8 cellular contexts compared by ENCODE assay signal in the genomic region with DNA sequence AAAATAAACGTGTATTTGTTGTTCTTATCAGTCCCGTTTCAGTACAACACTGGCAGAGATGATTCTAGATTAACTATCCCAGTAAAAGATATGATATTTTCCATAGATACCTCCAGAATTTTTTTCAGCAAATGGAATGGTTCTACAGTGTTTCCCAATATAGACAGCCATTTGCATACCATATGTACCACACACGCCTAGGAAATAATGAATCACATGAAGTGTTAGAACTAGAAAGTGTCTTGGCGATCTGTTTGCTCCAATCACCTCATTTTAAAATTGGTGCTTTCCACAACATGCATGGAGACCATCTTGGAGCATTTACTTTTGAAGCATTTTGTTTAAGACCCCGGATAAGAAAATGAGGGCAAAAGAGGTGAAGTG. TPM values are rescaled to one million over a fixed set of nuclear protein-coding genes. Genes with fewer than 3 reads are reported as not detected.
DNase-seq lines count a peak whose midpoint lies in the region; ATAC-seq and TF ChIP-seq lines count a peak whose summit lies in the region.

No MANE protein-coding gene starts in this region.

- H3K4me3 Mint-ChIP-seq in activated naive CD4-positive, alpha-beta T cell treated with anti-CD3 and anti-CD28 coated beads, Interleukin-2, amount 10 ng/mL, durations not matched to agents 7 days and 5 days, result peak overlapping the region; percentile 71
- H3K4me3 Mint-ChIP-seq in activated naive CD8-positive, alpha-beta T cell, result peak overlapping the region; percentile 87

- 36% methylated on average over 5 of the region's 5 CpGs for WGBS in right lobe of liver (ENCODE audit: insufficient coverage, low coverage, low lambda C conversion rate, missing lambda C conversion rate)
- 38 to 45% methylated on average over 5 of the region's 5 CpGs for WGBS in upper lobe of left lung, 2 donors

- peak overlapping the region; percentile 34 to 53 (median 38) for H3K4me3 ChIP-seq in right lobe of liver
- H3K4me3 ChIP-seq in upper lobe of left lung, result peak overlapping the region; percentile 36 to 76 (median 70)

- peak overlapping the region in 1 of 3 donors; percentile 41 for H3K27ac ChIP-seq in right lobe of liver
- H3K27ac ChIP-seq in upper lobe of left lung, result peak overlapping the region; percentile 52 to 80 (median 64)

- peaks cover 0 to 13% (median 2%) of the 10 kb centered on the region in 4 donors for H3K4me1 ChIP-seq in right lobe of liver
- H3K4me1 ChIP-seq in upper lobe of left lung, result peaks cover 13 to 30% (median 22%) of the 10 kb centered on the region in 4 donors

- ATAC-seq in right lobe of liver, result no peak
- no peak for ATAC-seq in upper lobe of left lung (ENCODE audit: low FRiP score in 2 of 2)

- peaks cover 23% of the 10 kb centered on the region for H3K4me1 Mint-ChIP-seq in activated naive CD4-positive, alpha-beta T cell treated with anti-CD3 and anti-CD28 coated beads, Interleukin-2, amount 10 ng/mL, durations not matched to agents 7 days and 5 days
- H3K4me1 Mint-ChIP-seq in activated naive CD8-positive, alpha-beta T cell (ENCODE audit: low read depth), result peaks cover 19% of the 10 kb centered on the region

- H3K9me3 ChIP-seq in right lobe of liver, result no peaks in the 10 kb centered on the region
- H3K9me3 ChIP-seq in upper lobe of left lung, result no peaks in the 10 kb centered on the region

- H3K27me3 ChIP-seq in right lobe of liver (no peaks in the 10 kb centered on the region), upper lobe of left lung (no peaks in the 10 kb centered on the region)

- H3K27ac Mint-ChIP-seq in activated naive CD4-positive, alpha-beta T cell treated with anti-CD3 and anti-CD28 coated beads, Interleukin-2, amount 10 ng/mL, durations not matched to agents 7 days and 5 days, result no peak overlapping the region
- peak overlapping the region; percentile 80 for H3K27ac Mint-ChIP-seq in activated naive CD8-positive, alpha-beta T cell

- no peak for DNase-seq in activated naive CD4-positive, alpha-beta T cell treated with anti-CD3 and anti-CD28 coated beads, Interleukin-2, amount 10 ng/mL, durations not matched to agents 7 days and 5 days
- no peak for DNase-seq in activated naive CD4-positive, alpha-beta T cell treated with Interleukin-2 at 50 U/mL for 16 hours
- no peak for DNase-seq in right lobe of liver
- DNase-seq in upper lobe of left lung, result no peak
- no peak for DNase-seq in stimulated activated CD4-positive, alpha-beta T cell treated with anti-CD3 and anti-CD28 coated beads, Interleukin-4, amount 100 ng/mL, for 24 hours
- no peak for DNase-seq in ureter (ENCODE audit: low spot score)
- DNase-seq in mesenteric fat pad (ENCODE audit: low spot score), result no peak

- intact Hi-C loops in right lobe of liver (cut with DNase I), result no loop called here

- CTCF ChIA-PET in activated naive CD4-positive, alpha-beta T cell treated with anti-CD3 and anti-CD28 coated beads, Interleukin-2, amount 10 ng/mL, durations not matched to agents 7 days and 5 days (lab: Charles Lee), result no interaction called here

- TF ChIP-seq POLR2A in right lobe of liver (IDR thresholded peaks at IDR 0.05) (no peak), upper lobe of left lung (IDR thresholded peaks at IDR 0.05) (no peak)

- TF ChIP-seq CTCF in right lobe of liver (IDR thresholded peaks at IDR 0.05) (peak in 1 of 4 donors; percentile 3), upper lobe of left lung (IDR thresholded peaks at IDR 0.05) (no peak)

- no peaks in the 10 kb centered on the region for H3K9me3 Mint-ChIP-seq in activated naive CD4-positive, alpha-beta T cell treated with anti-CD3 and anti-CD28 coated beads, Interleukin-2, amount 10 ng/mL, durations not matched to agents 7 days and 5 days
- no peaks in the 10 kb centered on the region for H3K9me3 Mint-ChIP-seq in activated naive CD8-positive, alpha-beta T cell (ENCODE audit: low read depth)

- no peak for TF ChIP-seq EP300 in upper lobe of left lung (IDR thresholded peaks at IDR 0.05)

- no peaks in the 10 kb centered on the region for H3K36me3 Mint-ChIP-seq in activated naive CD4-positive, alpha-beta T cell treated with anti-CD3 and anti-CD28 coated beads, Interleukin-2, amount 10 ng/mL, durations not matched to agents 7 days and 5 days
- no peaks in the 10 kb centered on the region for H3K36me3 Mint-ChIP-seq in activated naive CD8-positive, alpha-beta T cell

- H3K27me3 Mint-ChIP-seq in activated naive CD4-positive, alpha-beta T cell treated with anti-CD3 and anti-CD28 coated beads, Interleukin-2, amount 10 ng/mL, durations not matched to agents 7 days and 5 days, result peaks cover 46% of the 10 kb centered on the region
- H3K27me3 Mint-ChIP-seq in activated naive CD8-positive, alpha-beta T cell, result peaks cover 22% of the 10 kb centered on the region

- no peaks in the 10 kb centered on the region for H3K36me3 ChIP-seq in right lobe of liver
- H3K36me3 ChIP-seq in upper lobe of left lung, result no peaks in the 10 kb centered on the region

RNA-seq across cellular contexts. Expression of gene C2CD4A, which starts 2.0 kb away (rescaled TPM):
- total RNA-seq in right lobe of liver (1 to 10 TPM in 3 of 6 experiments, under 1 TPM in 1, not detected in 2; 0.53 to 6.3 (median 3.7) TPM), upper lobe of left lung (under 1 TPM in 3 of 6 donors, not detected in 3; 0.15 to 0.33 (median 0.24) TPM), ureter (0.49 TPM), mesenteric fat pad (not detected)

RNA-seq across cellular contexts. Expression of gene VPS13C, which starts 8.5 kb away (rescaled TPM):
- 10 to 100 TPM; 17.5 to 34.6 (median 27.3) TPM for total RNA-seq in right lobe of liver
- total RNA-seq in upper lobe of left lung, result 100 to 1,000 TPM in 3 of 6 donors, 10 to 100 TPM in 3; 73.7 to 180 (median 97.4) TPM
- 166 TPM for total RNA-seq in ureter
- 66.7 TPM for total RNA-seq in mesenteric fat pad
